Comparison of ENCODE assay signal across 8 cellular contexts in genomic region chrX:46913710-46914109, GRCh38. TPM values are rescaled to one million over a fixed set of nuclear protein-coding genes. Genes with fewer than 3 reads are reported as not detected.
DNase-seq lines count a peak whose midpoint lies in the region; TF ChIP-seq lines count a peak whose summit lies in the region.

No MANE protein-coding gene starts in this region.

- H3K4ac ChIP-seq in trophoblast cell (ENCODE audit: low read depth, low read length): peak overlapping the region; percentile 80

- H4K8ac ChIP-seq in trophoblast cell (ENCODE audit: low read depth, low read length): peak overlapping the region; percentile 56

- no peak overlapping the region for H2BK12ac ChIP-seq in trophoblast cell (ENCODE audit: low read length)

- no peak for TF ChIP-seq CTCF in fibroblast of villous mesenchyme (IDR thresholded peaks at IDR 0.05; ENCODE audit: insufficient read depth, low read depth, low read length)

- H3K14ac ChIP-seq in trophoblast cell (ENCODE audit: low read length): peak overlapping the region; percentile 51

- H3K36me3 Mint-ChIP-seq in T-helper 1 cell treated with Interleukin-12 subunit alpha and Interleukin-12 subunit beta and Interleukin-4 antibody, amounts not matched to agents 30 μg/mL and 1 μg/mL, for 36 hours (ENCODE audit: low read depth): no peaks in the 10 kb centered on the region

- no peaks in the 10 kb centered on the region for H3K36me3 ChIP-seq in trophoblast cell (ENCODE audit: control insufficient read depth in 1 of 2, insufficient read depth in 2 of 2, low read length in 2 of 2)

- peak overlapping the region; percentile 37 for H3K18ac ChIP-seq in trophoblast cell (ENCODE audit: low read length)

- peaks cover 0 to 10% of the 10 kb centered on the region in 2 experiments for H3K4me1 ChIP-seq in trophoblast cell (ENCODE audit: control insufficient read depth in 1 of 2, insufficient read depth in 2 of 2, low read length in 2 of 2)

- peak overlapping the region; percentile 83 for H3K4me2 ChIP-seq in trophoblast cell (ENCODE audit: low read length)

- no CpG with 5 or more reads among the region's 14 CpGs for WGBS in trophoblast cell (ENCODE audit: extremely low coverage, insufficient coverage, insufficient read length)

- no peaks in the 10 kb centered on the region for H3K9me3 ChIP-seq in trophoblast cell (ENCODE audit: insufficient read depth, low read depth, low read length)

- peak overlapping the region; percentile 28 for H4K91ac ChIP-seq in trophoblast cell (ENCODE audit: low read depth, low read length)

- peak overlapping the region; percentile 94 for H3K27ac ChIP-seq in trophoblast cell (ENCODE audit: low read depth, low read length)

- peak overlapping the region; percentile 95 for H2BK5ac ChIP-seq in trophoblast cell (ENCODE audit: low read depth, low read length, poor library complexity)

- peaks cover 11% of the 10 kb centered on the region for H3K4me1 Mint-ChIP-seq in T-helper 1 cell treated with Interleukin-12 subunit alpha and Interleukin-12 subunit beta and Interleukin-4 antibody, amounts not matched to agents 30 μg/mL and 1 μg/mL, for 36 hours (ENCODE audit: low read depth)

- peaks cover 23% of the 10 kb centered on the region for H3K79me2 ChIP-seq in trophoblast cell (ENCODE audit: control insufficient read depth, insufficient read depth, low read length, poor library complexity)

- H3K9me3 Mint-ChIP-seq in T-helper 1 cell treated with Interleukin-12 subunit alpha and Interleukin-12 subunit beta and Interleukin-4 antibody, amounts not matched to agents 30 μg/mL and 1 μg/mL, for 36 hours: no peaks in the 10 kb centered on the region

- H3K23ac ChIP-seq in trophoblast cell (ENCODE audit: low read length): no peak overlapping the region

- no peak overlapping the region for H4K12ac ChIP-seq in trophoblast cell (ENCODE audit: low read depth, low read length)

- no peak for DNase-seq in T-helper 1 cell
- peak; percentile 36 for DNase-seq in SW480 (ENCODE audit: low spot score)
- DNase-seq in fibroblast of villous mesenchyme (ENCODE audit: low read depth): peak; percentile 53
- peak; percentile 88 to 89 for DNase-seq in trophoblast cell
- no peak for DNase-seq in putamen (ENCODE audit: low spot score)
- no peak for DNase-seq in iPS-NIHi11 (ENCODE audit: low spot score)
- DNase-seq in NCI-H1436 (lab: John Stamatoyannopoulos, UW): no peak

- peak overlapping the region; percentile 80 for H3K4me3 Mint-ChIP-seq in T-helper 1 cell treated with Interleukin-12 subunit alpha and Interleukin-12 subunit beta and Interleukin-4 antibody, amounts not matched to agents 30 μg/mL and 1 μg/mL, for 36 hours

- H3K27me3 ChIP-seq in trophoblast cell (ENCODE audit: insufficient read depth, low read length): no peaks in the 10 kb centered on the region

- H2AK5ac ChIP-seq in trophoblast cell (ENCODE audit: low read length): peak overlapping the region; percentile 29

- H2BK120ac ChIP-seq in trophoblast cell (ENCODE audit: insufficient read depth, low read length, poor library complexity): no peak overlapping the region

- peaks cover 13% of the 10 kb centered on the region for H3K79me1 ChIP-seq in trophoblast cell (ENCODE audit: low read length)

- H3K4me3 ChIP-seq in fibroblast of villous mesenchyme (ENCODE audit: low read depth, low read length): peak overlapping the region; percentile 68
- peak overlapping the region; percentile 69 for H3K4me3 ChIP-seq in trophoblast cell (ENCODE audit: low read depth, low read length)

- H3K9ac ChIP-seq in trophoblast cell (ENCODE audit: low read length): peak overlapping the region; percentile 27

- H2AFZ ChIP-seq in trophoblast cell (ENCODE audit: insufficient read depth, low read length, poor library complexity): no peak overlapping the region

- H3K27me3 Mint-ChIP-seq in T-helper 1 cell treated with Interleukin-12 subunit alpha and Interleukin-12 subunit beta and Interleukin-4 antibody, amounts not matched to agents 30 μg/mL and 1 μg/mL, for 36 hours (ENCODE audit: low read depth): peaks cover 70% of the 10 kb centered on the region

- no peak overlapping the region for H3K27ac Mint-ChIP-seq in T-helper 1 cell treated with Interleukin-12 subunit alpha and Interleukin-12 subunit beta and Interleukin-4 antibody, amounts not matched to agents 30 μg/mL and 1 μg/mL, for 36 hours

RNA-seq across cellular contexts. Expression of gene JADE3, which starts 1.5 kb away (rescaled TPM):
- total RNA-seq in fibroblast of villous mesenchyme: 3.5 and 4.3 TPM in 2 replicates
- polyA plus RNA-seq in trophoblast cell (2013): 15.6 and 15.7 TPM in 2 replicates

Comparison
In these comparisons a context has a peak if more than half of its experiments do, and no peak if none do; other contexts are left out.
1. DNase-seq: peak in SW480 (single experiment), fibroblast of villous mesenchyme (single experiment) and trophoblast cell (2 of 2); none in T-helper 1 cell (0 of 5), putamen (single experiment), iPS-NIHi11 (single experiment) and NCI-H1436 (single experiment).